Comparison of ENCODE assay signal across 8 cellular contexts in the genomic region with DNA sequence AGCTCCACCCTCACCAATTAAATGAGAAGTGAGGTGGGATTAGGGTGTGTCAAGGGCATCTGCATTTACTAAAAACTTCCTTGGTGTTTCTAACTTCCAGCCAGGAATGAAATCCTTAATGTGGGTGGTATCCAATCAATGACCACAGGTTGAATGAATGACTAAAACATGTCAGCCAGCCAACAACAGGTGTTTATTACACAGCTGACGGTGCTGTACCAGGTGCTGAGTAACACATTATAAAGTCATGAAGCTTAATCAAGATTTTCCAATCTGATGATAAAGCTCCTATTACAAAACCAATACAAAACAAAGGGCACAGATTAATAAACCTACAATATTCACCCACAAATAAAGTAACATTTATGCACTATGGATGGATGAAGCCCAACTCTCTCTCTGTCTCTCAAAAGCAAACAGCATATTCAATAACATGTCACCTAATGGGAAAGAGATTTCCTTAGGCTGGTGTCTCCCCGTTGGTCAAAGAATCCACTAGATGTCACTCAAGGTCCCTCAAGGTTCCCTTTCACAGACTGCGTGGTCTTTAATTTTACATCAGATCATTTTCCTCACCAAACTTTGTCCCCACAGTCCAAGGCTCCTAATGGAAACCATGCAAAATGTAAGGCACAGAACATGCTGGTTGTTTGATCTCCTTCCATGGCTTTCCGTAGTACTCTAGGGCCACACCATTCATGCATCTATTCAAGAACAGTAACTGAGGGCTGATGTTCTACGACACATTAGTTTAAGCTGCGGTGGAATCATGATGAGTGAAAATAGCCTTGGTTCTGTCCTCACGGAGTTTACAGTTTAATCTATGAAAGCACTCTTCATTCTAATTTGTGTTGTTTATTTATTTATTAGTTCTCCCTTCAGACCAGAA. TPM values are rescaled to one million over a fixed set of nuclear protein-coding genes. Genes with fewer than 3 reads are reported as not detected.
DNase-seq lines count a peak whose midpoint lies in the region; ATAC-seq and TF ChIP-seq lines count a peak whose summit lies in the region.

No MANE protein-coding gene starts in this region.

- H3K79me2 ChIP-seq in PC-3 (ENCODE audit: low read length) = no peaks in the 10 kb centered on the region

- no peak overlapping the region for H3K9ac ChIP-seq in PC-3 (ENCODE audit: low read length)
- H3K9ac ChIP-seq in liver (ENCODE audit: low read depth in 1 of 2, low read length in 2 of 2) = no peak overlapping the region

- H3F3A ChIP-seq in PC-3 (ENCODE audit: low read length, unreplicated experiment) = peaks cover 9% of the 10 kb centered on the region

- peak; percentile 79 for TF ChIP-seq CTCF in PC-3 (conservative IDR thresholded peaks at IDR 0.05; ENCODE audit: low read depth, low read length)
- TF ChIP-seq CTCF in liver (IDR thresholded peaks at IDR 0.05; ENCODE audit: low read depth, low read length, missing input control) = peak; percentile 75

- peak; percentile 96 to 97 for TF ChIP-seq RAD21 in liver (IDR thresholded peaks at IDR 0.05)

- H3K4me1 ChIP-seq in PC-3 (ENCODE audit: insufficient read depth, low read length) (peaks cover 45% of the 10 kb centered on the region), liver (ENCODE audit: control insufficient read depth in 4 of 4, insufficient read depth in 4 of 4, low read length in 3 of 4) (peaks cover 3 to 26% (median 24%) of the 10 kb centered on the region in 4 donors)

- H3K9me2 ChIP-seq in PC-3 (replicated peaks; ENCODE audit: low read length) = no peaks in the 10 kb centered on the region

- peak overlapping the region; percentile 18; the same call in 1 of the 2 replicates for H2AFZ ChIP-seq in PC-3 (ENCODE audit: low read length)

- H3K36me3 ChIP-seq in PC-3 (ENCODE audit: low read depth, low read length) (no peaks in the 10 kb centered on the region), liver (ENCODE audit: control insufficient read depth in 4 of 4, insufficient read depth in 3 of 4, low read depth in 1 of 4, low read length in 3 of 4) (no peaks in the 10 kb centered on the region)

- intact Hi-C loops in PC-3 (cut with micrococcal nuclease) = loop anchor here (1.0 to 5.0 kb wide), 4 partner anchors 50 to 422 kb away; no protein-coding TSS in a partner anchor

- DNase-seq in Ammon's horn (ENCODE audit: low spot score) (peak; percentile 63), GDM1 (lab: John Stamatoyannopoulos, UW) (peak; percentile 25), PC-3 (peak; percentile 68), cerebellum (ENCODE audit: low spot score) (peak; percentile 71)

- H3K9me3 ChIP-seq in PC-3 (ENCODE audit: low read length) (no peaks in the 10 kb centered on the region), liver (ENCODE audit: control insufficient read depth in 4 of 4, low read length in 3 of 4) (no peaks in the 10 kb centered on the region)

- ATAC-seq in HG03108 (IDR thresholded peaks at IDR 0.05; ENCODE audit: unreplicated experiment) (peak; percentile 65), PC-3 (peak; percentile 58), HG03342 (IDR thresholded peaks at IDR 0.05; ENCODE audit: unreplicated experiment) (no peak), HG03135 (IDR thresholded peaks at IDR 0.05; ENCODE audit: unreplicated experiment) (no peak)

- H3K4me3 ChIP-seq in PC-3 (ENCODE audit: low read length) = no peak overlapping the region
- no peak overlapping the region for H3K4me3 ChIP-seq in liver (ENCODE audit: low read depth in 1 of 3, low read length in 3 of 3)

- no peak overlapping the region for H3K4me2 ChIP-seq in PC-3 (ENCODE audit: low read length)

- no peaks in the 10 kb centered on the region for H4K20me1 ChIP-seq in PC-3 (ENCODE audit: low read length)

- 44% methylated on average over 7 of the region's 7 CpGs for WGBS in liver

- H3K27me3 ChIP-seq in PC-3 (ENCODE audit: low read length) (no peaks in the 10 kb centered on the region), liver (ENCODE audit: control insufficient read depth in 4 of 4, insufficient read depth in 4 of 4, low read length in 3 of 4) (no peaks in the 10 kb centered on the region)

- POLR2A ChIA-PET in PC-3 (lab: Charles Lee; ENCODE audit: unreplicated experiment) = no interaction called here

- BruUV-seq in PC-3 (replicated peaks; lab: Mats Ljungman, UMichigan) = no TSS peak

- H3K27ac ChIP-seq in PC-3 (ENCODE audit: low read length) (no peak overlapping the region), liver (ENCODE audit: low read depth in 1 of 2, low read length in 2 of 2) (no peak overlapping the region)

- CTCF ChIA-PET in PC-3 (lab: Charles Lee) = interaction anchor here (0.5 to 1.7 kb wide), 4 partner anchors 12 to 356 kb away, joined by 3 to 9 read pairs (median 3); no protein-coding TSS in a partner anchor

TF ChIP-seq in liver, 16 proteins besides CTCF, POLR2A, EP300 and RAD21:
- TF ChIP-seq YY1 (IDR thresholded peaks at IDR 0.05) (peak; percentile 30), HNF4A (conservative IDR thresholded peaks at IDR 0.05) (peak; percentile 56 to 80), FOXA1 (IDR thresholded peaks at IDR 0.05) (no peak)

RNA-seq across cellular contexts. Expression of a gene that starts 6.4 kb away (rescaled TPM):
- 41.2 and 44.5 TPM in 2 replicates for total RNA-seq in PC-3 (2014; rRNA removed)
- 78.5 TPM for total RNA-seq in cerebellum
- total RNA-seq in liver = 10 to 100 TPM; 12.6 to 34.6 TPM
- polyA plus RNA-seq in liver = 1 to 10 TPM; 4.2 to 6.4 TPM

Comparison
In these comparisons a context has a peak if more than half of its experiments do, and no peak if none do; other contexts are left out.
1. ATAC-seq: peak in HG03108 (single experiment) and PC-3 (single experiment); none in HG03342 (single experiment) and HG03135 (single experiment).
2. Peak in every context shown above with its lines, with median percentiles within 50 percentile points of each other: DNase-seq.